Comparison of ENCODE assay signal across 25 cellular contexts in genomic region chr3:37249717-37250116, GRCh38. TPM values are rescaled to one million over a fixed set of nuclear protein-coding genes. Genes with fewer than 3 reads are reported as not detected.
A peak's percentile ranks its signal among the peaks of the same experiment; 100 is the strongest.
DNase-seq lines count a peak whose midpoint lies in the region; ATAC-seq, FAIRE-seq and TF ChIP-seq lines count a peak whose summit lies in the region.
"Had no signal": no experiment of that assay in that cellular context is flagged by ENCODE, and none has a peak within 500 bp of the region (broad histone marks: within the 10 kb centered on the region; RNA-seq: fewer than 3 reads in every experiment).

No MANE protein-coding gene starts in this region.

- peak; percentile 54 for FAIRE-seq in A549 (lab: Jason Lieb, UNC)

- H3K9me3 Mint-ChIP-seq in CD8-positive, alpha-beta memory T cell = no peaks in the 10 kb centered on the region
- no peaks in the 10 kb centered on the region for H3K9me3 Mint-ChIP-seq in immature natural killer cell
- no peaks in the 10 kb centered on the region for H3K9me3 Mint-ChIP-seq in activated CD8-positive, alpha-beta T cell treated with anti-CD3 and anti-CD28 coated beads, Interleukin-2, amount 10 ng/mL, durations not matched to agents 7 days and 5 days (ENCODE audit: insufficient read depth)
- H3K9me3 Mint-ChIP-seq: activated naive CD4-positive, alpha-beta T cell treated with anti-CD3 and anti-CD28 coated beads for 36 hours; CD14-positive monocyte; central memory CD8-positive, alpha-beta T cell had no signal

- TF ChIP-seq RAD21 in A549 (conservative IDR thresholded peaks at IDR 0.05 in 1 of 2, IDR thresholded peaks at IDR 0.05 in 1 of 2) = no peak

- WGBS in A549 (ENCODE audit: missing lambda C conversion rate) = 78% methylated on average over 3 of the region's 3 CpGs

- H3K27me3 ChIP-seq in CD8-positive, alpha-beta memory T cell (ENCODE audit: insufficient read depth, low read length, poor library complexity, severe bottlenecking) = no peaks in the 10 kb centered on the region
- H3K27me3 ChIP-seq: heart right ventricle, left lung had no signal

- no peak overlapping the region for H3K4me3 ChIP-seq in A549
- H3K4me3 ChIP-seq in CD8-positive, alpha-beta memory T cell (ENCODE audit: low read length) = no peak overlapping the region
- H3K4me3 ChIP-seq: heart right ventricle, left lung, skin epidermis had no signal

- POLR2A ChIA-PET in A549 (lab: Yijun Ruan, JAX) = no interaction called here
- POLR2A ChIA-PET in CD8-positive, alpha-beta memory T cell (lab: Charles Lee) = interaction anchor here (0.6 kb wide), 1 partner anchor 29 kb away, joined by 3 read pairs; no protein-coding TSS in a partner anchor
- POLR2A ChIA-PET in activated CD8-positive, alpha-beta T cell treated with anti-CD3 and anti-CD28 coated beads, Interleukin-2, amount 10 ng/mL, durations not matched to agents 7 days and 5 days (lab: Charles Lee) = no interaction called here

- peak overlapping the region; percentile 33; the same call in 1 of the 3 replicates for H3K4me2 ChIP-seq in A549

- TF ChIP-seq POLR2A in A549 (IDR thresholded peaks at IDR 0.05; ENCODE audit: low read length) = no peak

- no peaks in the 10 kb centered on the region for H3K9me3 ChIP-seq in A549
- no peaks in the 10 kb centered on the region for H3K9me3 ChIP-seq in CD8-positive, alpha-beta memory T cell (ENCODE audit: low read length)
- H3K9me3 ChIP-seq in T-helper 17 cell (ENCODE audit: control insufficient read depth, low read length, poor library complexity, severe bottlenecking) = no peaks in the 10 kb centered on the region
- H3K9me3 ChIP-seq: heart right ventricle, left lung had no signal

- no peak for TF ChIP-seq CTCF in A549 (IDR thresholded peaks at IDR 0.05)

- no peak for TF ChIP-seq EP300 in A549 (IDR thresholded peaks at IDR 0.05)

- no peak overlapping the region for H3K27ac ChIP-seq in A549
- H3K27ac ChIP-seq in CD8-positive, alpha-beta memory T cell (ENCODE audit: low read depth, low read length) = no peak overlapping the region
- H3K27ac ChIP-seq: epithelial cell of prostate, heart right ventricle, left lung, skin epidermis had no signal

- H3K4me3 Mint-ChIP-seq in CD8-positive, alpha-beta memory T cell = peak overlapping the region in 6 of 7 donors; percentile 13 to 60 (median 25)
- peak overlapping the region; percentile 66 for H3K4me3 Mint-ChIP-seq in T-helper 17 cell
- H3K4me3 Mint-ChIP-seq in immature natural killer cell = no peak overlapping the region
- H3K4me3 Mint-ChIP-seq in activated CD8-positive, alpha-beta T cell treated with anti-CD3 and anti-CD28 coated beads, Interleukin-2, amount 10 ng/mL, durations not matched to agents 7 days and 5 days = no peak overlapping the region
- H3K4me3 Mint-ChIP-seq: activated naive CD4-positive, alpha-beta T cell treated with anti-CD3 and anti-CD28 coated beads for 36 hours; CD14-positive monocyte; central memory CD8-positive, alpha-beta T cell had no signal

- no peaks in the 10 kb centered on the region for H3K36me3 ChIP-seq in CD8-positive, alpha-beta memory T cell (ENCODE audit: insufficient read depth, low read length)

- H3K27ac Mint-ChIP-seq in CD8-positive, alpha-beta memory T cell = peak overlapping the region in 5 of 8 donors; percentile 2 to 80 (median 22)
- H3K27ac Mint-ChIP-seq in T-helper 17 cell (peak overlapping the region; percentile 66), immature natural killer cell (peak overlapping the region in 5 of 6 donors; percentile 15 to 75 (median 27))
- H3K27ac Mint-ChIP-seq in activated CD8-positive, alpha-beta T cell treated with anti-CD3 and anti-CD28 coated beads, Interleukin-2, amount 10 ng/mL, durations not matched to agents 7 days and 5 days = no peak overlapping the region
- H3K27ac Mint-ChIP-seq: activated naive CD4-positive, alpha-beta T cell treated with anti-CD3 and anti-CD28 coated beads for 36 hours had no signal

- DNase-seq in A549 (ENCODE audit: low read depth in 1 of 2, low spot score in 1 of 2) (no peak), T-helper 17 cell (no peak), immature natural killer cell (no peak), NCI-H2029 treated with DMSO at 0.1 percent for 48 hours (lab: John Stamatoyannopoulos, UW) (no peak)
- no peak for DNase-seq in CD8-positive, alpha-beta memory T cell
- no peak for DNase-seq in activated CD8-positive, alpha-beta T cell treated with anti-CD3 and anti-CD28 coated beads, Interleukin-2, amount 10 ng/mL, durations not matched to agents 7 days and 5 days
- no peak for DNase-seq in activated CD4-positive, alpha-beta T cell treated with anti-CD3 and anti-CD28 coated beads, Interleukin-2, amount 50 U/mL, for 1 hour
- DNase-seq: activated CD4-positive, alpha-beta T cell treated with anti-CD3 and anti-CD28 coated beads for 1 hour; activated naive CD4-positive, alpha-beta T cell treated with anti-CD3 and anti-CD28 coated beads for 36 hours; activated T-cell treated with anti-CD3 and anti-CD28 coated beads, Interleukin-2, amount 50 U/mL, for 48 hours; anterior cingulate cortex; DMS153; heart right ventricle; left lung; NCI-H1436; NCI-H2107; NCI-H446; OCI-M1; SHP77 treated with DMSO at 0.1 percent for 48 hours; trophoblast cell had no signal

- H3K4me1 ChIP-seq in A549 = peaks cover 56% of the 10 kb centered on the region
- peaks cover 51% of the 10 kb centered on the region for H3K4me1 ChIP-seq in CD8-positive, alpha-beta memory T cell (ENCODE audit: insufficient read depth, low read length)

- ATAC-seq in A549 = no peak
- no peak for ATAC-seq in T-helper 17 cell
- no peak for ATAC-seq in GM18517 (IDR thresholded peaks at IDR 0.05; ENCODE audit: unreplicated experiment)
- no peak for ATAC-seq in activated CD8-positive, alpha-beta T cell treated with anti-CD3 and anti-CD28 coated beads, Interleukin-2, amount 10 ng/mL, durations not matched to agents 7 days and 5 days
- ATAC-seq: left lung had no signal

- peaks cover 66 to 78% (median 72%) of the 10 kb centered on the region in 3 donors for H3K4me1 Mint-ChIP-seq in CD8-positive, alpha-beta memory T cell
- peaks cover 35% of the 10 kb centered on the region for H3K4me1 Mint-ChIP-seq in T-helper 17 cell
- peaks cover 60 to 73% of the 10 kb centered on the region in 2 donors for H3K4me1 Mint-ChIP-seq in immature natural killer cell
- peaks cover 18% of the 10 kb centered on the region for H3K4me1 Mint-ChIP-seq in activated CD8-positive, alpha-beta T cell treated with anti-CD3 and anti-CD28 coated beads, Interleukin-2, amount 10 ng/mL, durations not matched to agents 7 days and 5 days (ENCODE audit: low read depth)

- no peaks in the 10 kb centered on the region for H3K27me3 Mint-ChIP-seq in CD8-positive, alpha-beta memory T cell
- no peaks in the 10 kb centered on the region for H3K27me3 Mint-ChIP-seq in T-helper 17 cell
- peaks cover 0 to 1% (median 0%) of the 10 kb centered on the region in 3 donors for H3K27me3 Mint-ChIP-seq in immature natural killer cell (ENCODE audit: low read depth in 3 of 3)
- no peaks in the 10 kb centered on the region for H3K27me3 Mint-ChIP-seq in activated CD8-positive, alpha-beta T cell treated with anti-CD3 and anti-CD28 coated beads, Interleukin-2, amount 10 ng/mL, durations not matched to agents 7 days and 5 days (ENCODE audit: low read depth)
- H3K27me3 Mint-ChIP-seq: central memory CD8-positive, alpha-beta T cell had no signal

- CTCF ChIA-PET in A549 (lab: Yijun Ruan, JAX) = interaction anchor here (0.7 to 1.0 kb wide), 3 partner anchors 37 to 223 kb away, joined by 3 to 4 read pairs (median 3); no protein-coding TSS in a partner anchor
- CTCF ChIA-PET in CD8-positive, alpha-beta memory T cell (lab: Charles Lee) = no interaction called here
- CTCF ChIA-PET in activated CD8-positive, alpha-beta T cell treated with anti-CD3 and anti-CD28 coated beads, Interleukin-2, amount 10 ng/mL, durations not matched to agents 7 days and 5 days (lab: Charles Lee) = interaction anchor here (0.6 to 1.1 kb wide), 6 partner anchors 9 to 529 kb away, joined by 3 read pairs; no protein-coding TSS in a partner anchor

- H3K36me3 Mint-ChIP-seq in CD8-positive, alpha-beta memory T cell = peaks cover 0 to 38% (median 3%) of the 10 kb centered on the region in 3 donors
- H3K36me3 Mint-ChIP-seq in T-helper 17 cell (ENCODE audit: low read depth) = no peaks in the 10 kb centered on the region
- peaks cover 0 to 5% (median 0%) of the 10 kb centered on the region in 3 donors for H3K36me3 Mint-ChIP-seq in immature natural killer cell
- peaks cover 19% of the 10 kb centered on the region for H3K36me3 Mint-ChIP-seq in activated CD8-positive, alpha-beta T cell treated with anti-CD3 and anti-CD28 coated beads, Interleukin-2, amount 10 ng/mL, durations not matched to agents 7 days and 5 days (ENCODE audit: low read depth)

TF ChIP-seq in A549, 52 proteins besides CTCF, POLR2A, EP300 and RAD21 (continues in another document):
- TF ChIP-seq ZNF302 (CRISPR knock-in tag; IDR thresholded peaks at IDR 0.05) = no peak
- TF ChIP-seq MAZ (IDR thresholded peaks at IDR 0.05; ENCODE audit: borderline replicate concordance, low read depth, low read length) = no peak
- no peak for TF ChIP-seq CBX8 (IDR thresholded peaks at IDR 0.05)
- TF ChIP-seq ZSCAN20 (CRISPR knock-in tag; IDR thresholded peaks at IDR 0.05) = no peak
- no peak for TF ChIP-seq MAFK (IDR thresholded peaks at IDR 0.05; ENCODE audit: partially characterized antibody)
- no peak for TF ChIP-seq FOSL2 (IDR thresholded peaks at IDR 0.05)
- no peak for TF ChIP-seq FOSL2 (CRISPR knock-in tag; IDR thresholded peaks at IDR 0.05)
- no peak for TF ChIP-seq HOXB5 (CRISPR knock-in tag; IDR thresholded peaks at IDR 0.05)
- no peak for TF ChIP-seq HOXB13 (CRISPR knock-in tag; IDR thresholded peaks at IDR 0.05; ENCODE audit: low read depth)
- no peak for TF ChIP-seq MAX (IDR thresholded peaks at IDR 0.05)
- no peak for TF ChIP-seq ZFP36 (IDR thresholded peaks at IDR 0.05; ENCODE audit: borderline replicate concordance, partially characterized antibody)

RNA-seq across cellular contexts. Expression of gene GOLGA4, which starts 6.6 kb away (rescaled TPM):
- polyA plus RNA-seq in A549 (2011; rRNA removed) (40.4 and 55.0 TPM in 2 replicates), A549 (2017; fragmentation: RNase III; extraction: RNeasy Plus Mini Kit Qiagen cat#74134 plus additional on column Dnase treatment) (23.3 to 26.9 TPM (median 24.2 TPM) in 3 replicates), immature natural killer cell (10 to 100 TPM in 1 of 3 donors, 1 to 10 TPM in 2; 2.0 to 31.7 (median 4.8) TPM)
- polyA plus RNA-seq in A549 (2012; cell fraction: cytosol; rRNA removed) = 5.3 and 6.0 TPM in 2 replicates
- polyA plus RNA-seq in A549 (2012; cell fraction: nucleus; rRNA removed) = 5.1 and 6.2 TPM in 2 replicates
- 32.8 and 41.9 TPM in 2 replicates for polyA minus RNA-seq in A549 (2011; rRNA and poly(A)+ RNA removed)
- 10 to 100 TPM; 39.4 to 42.1 TPM for total RNA-seq in CD8-positive, alpha-beta memory T cell
- polyA plus RNA-seq in CD8-positive, alpha-beta memory T cell = 38.6 TPM
- 10 to 100 TPM; 62.4 to 66.5 TPM for total RNA-seq in T-helper 17 cell
- total RNA-seq in activated CD8-positive, alpha-beta T cell treated with anti-CD3 and anti-CD28 coated beads, Interleukin-2, amount 10 ng/mL, durations not matched to agents 7 days and 5 days = 10 to 100 TPM; 32.3 to 36.5 TPM

Comparison
In these comparisons a context has a peak if more than half of its experiments do, and no peak if none do; other contexts are left out.
1. H3K4me3 Mint-ChIP-seq: peak in CD8-positive, alpha-beta memory T cell (6 of 7) and T-helper 17 cell (single experiment); none in immature natural killer cell (0 of 5) and activated CD8-positive, alpha-beta T cell treated with anti-CD3 and anti-CD28 coated beads, Interleukin-2, amount 10 ng/mL, durations not matched to agents 7 days and 5 days (single experiment).